ENCODE assay signal across 8 cellular contexts in the genomic region with DNA sequence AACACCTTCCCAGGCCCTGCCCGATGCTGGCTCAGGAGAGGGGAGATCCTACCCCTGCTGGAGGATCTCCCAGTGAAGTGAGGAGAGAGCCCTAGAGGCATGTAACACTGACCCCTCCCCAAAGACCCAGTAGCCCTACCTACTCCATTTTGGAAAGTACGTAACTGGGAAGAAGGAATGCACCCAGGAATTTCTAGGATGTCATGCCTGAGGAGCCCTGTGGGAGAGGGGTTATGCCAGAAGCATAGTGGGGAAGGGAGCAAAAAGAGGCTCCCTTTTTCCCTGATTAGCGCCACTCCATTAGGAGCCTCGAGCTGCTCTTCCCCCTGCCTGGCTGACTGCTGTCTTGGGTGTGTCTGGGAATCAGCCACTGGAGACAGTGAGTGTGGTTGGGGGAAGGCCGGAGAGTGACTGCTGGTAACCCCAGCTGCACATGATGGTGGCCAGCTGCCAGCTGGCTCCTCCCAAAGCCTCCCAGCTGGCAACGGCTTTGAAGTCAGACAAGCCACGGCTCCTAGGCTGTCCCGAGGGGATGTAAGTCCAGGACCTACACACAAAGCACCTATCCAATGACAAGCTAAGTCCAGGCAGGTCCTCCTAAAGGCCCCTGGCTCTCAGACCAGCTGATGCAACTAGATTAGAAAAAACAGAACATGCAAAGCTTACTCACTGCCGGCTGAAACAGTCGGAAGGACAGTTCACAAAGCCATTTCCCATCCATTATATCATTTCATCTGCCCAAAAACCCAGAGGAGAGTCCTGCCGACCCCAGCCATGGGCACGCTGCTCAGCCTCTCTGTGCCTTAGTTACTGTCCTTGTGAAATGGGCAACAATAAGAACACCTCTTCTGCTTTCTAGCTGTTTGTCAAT.
DNase-seq lines count a peak whose midpoint lies in the region; ATAC-seq and TF ChIP-seq lines count a peak whose summit lies in the region.

No MANE protein-coding gene starts in this region.

- peak in 1 of 3 donors; percentile 17 for TF ChIP-seq CTCF in breast epithelium (IDR thresholded peaks at IDR 0.05)
- no peak for TF ChIP-seq CTCF in CD4-positive, alpha-beta T cell (IDR thresholded peaks at IDR 0.05)

- intact Hi-C loops in breast epithelium (cut with DNase I; ENCODE audit: low total_unique reads) = loop anchor here (2.0 kb wide), 1 partner anchor 72 kb away; no protein-coding TSS in a partner anchor
- intact Hi-C loops in CD4-positive, alpha-beta T cell (cut with DNase I, micrococcal nuclease) = no loop called here

- peak overlapping the region; percentile 85 to 87 for H3K27ac ChIP-seq in breast epithelium
- H3K27ac ChIP-seq in CD4-positive, alpha-beta T cell (ENCODE audit: low read depth, low read length) = no peak overlapping the region

- H3K9me3 ChIP-seq in breast epithelium (peaks cover 0 to 4% of the 10 kb centered on the region in 2 donors), skeletal muscle satellite cell (replicated peaks; ENCODE audit: low read length) (peaks cover 5% of the 10 kb centered on the region)
- no peaks in the 10 kb centered on the region for H3K9me3 ChIP-seq in CD4-positive, alpha-beta T cell (ENCODE audit: control insufficient read depth, low read length)

- H3K4me3 ChIP-seq in breast epithelium = peak overlapping the region in 2 of 3 donors; percentile 6 to 17
- peak overlapping the region; percentile 10 for H3K4me3 ChIP-seq in skeletal muscle satellite cell (ENCODE audit: low read length)

- peak; percentile 36 for ATAC-seq in HG02981 (IDR thresholded peaks at IDR 0.05; ENCODE audit: unreplicated experiment)
- no peak for ATAC-seq in CD4-positive, alpha-beta T cell (ENCODE audit: poor library complexity)
- no peak for ATAC-seq in GM21717 (IDR thresholded peaks at IDR 0.05; ENCODE audit: unreplicated experiment)

- DNase-seq in COR-L47 (lab: John Stamatoyannopoulos, UW) (peak; percentile 95), NCI-H748 (lab: John Stamatoyannopoulos, UW; ENCODE audit: unreplicated experiment) (peak; percentile 97), breast epithelium (ENCODE audit: low spot score in 2 of 2) (peak; percentile 81 to 86), inferior parietal cortex (ENCODE audit: extremely low spot score) (peak; percentile 71)
- DNase-seq in CD4-positive, alpha-beta T cell = no peak

- H3K27ac Mint-ChIP-seq in CD4-positive, alpha-beta T cell = no peak overlapping the region

- H3K9me3 Mint-ChIP-seq in CD4-positive, alpha-beta T cell = no peaks in the 10 kb centered on the region

- H3K4me1 Mint-ChIP-seq in CD4-positive, alpha-beta T cell (ENCODE audit: low read depth) = peaks cover 20% of the 10 kb centered on the region

- TF ChIP-seq POLR2A in breast epithelium (IDR thresholded peaks at IDR 0.05) = no peak

- CTCF ChIA-PET in CD4-positive, alpha-beta T cell (lab: Charles Lee) = no interaction called here

- peak overlapping the region; percentile 66 for H3K9ac ChIP-seq in skeletal muscle satellite cell (ENCODE audit: low read depth, low read length)

- no peak overlapping the region for H3K4me3 Mint-ChIP-seq in CD4-positive, alpha-beta T cell

- H3K27me3 Mint-ChIP-seq in CD4-positive, alpha-beta T cell = no peaks in the 10 kb centered on the region

- no peaks in the 10 kb centered on the region for H3K36me3 Mint-ChIP-seq in CD4-positive, alpha-beta T cell (ENCODE audit: low read depth)

- POLR2A ChIA-PET in CD4-positive, alpha-beta T cell (lab: Charles Lee) = no interaction called here

- H3K27me3 ChIP-seq in breast epithelium (no peaks in the 10 kb centered on the region), skeletal muscle satellite cell (ENCODE audit: control insufficient read depth, insufficient read depth, low read length) (no peaks in the 10 kb centered on the region)
- no peaks in the 10 kb centered on the region for H3K27me3 ChIP-seq in CD4-positive, alpha-beta T cell (ENCODE audit: control insufficient read depth, insufficient read depth, low read length)

- no peaks in the 10 kb centered on the region for H3K36me3 ChIP-seq in breast epithelium
- no peaks in the 10 kb centered on the region for H3K36me3 ChIP-seq in skeletal muscle satellite cell (ENCODE audit: insufficient read depth, low read length)

- peak overlapping the region; percentile 54 for H3K4me2 ChIP-seq in skeletal muscle satellite cell (ENCODE audit: low read length)

- H3K4me1 ChIP-seq in breast epithelium (peaks cover 0 to 9% of the 10 kb centered on the region in 2 donors), skeletal muscle satellite cell (ENCODE audit: control insufficient read depth, insufficient read depth, low read length) (peaks cover 31% of the 10 kb centered on the region)

Comparison
In these comparisons a context has a peak if more than half of its experiments do, and no peak if none do; other contexts are left out.
1. DNase-seq: peak in COR-L47 (single experiment), NCI-H748 (single experiment), breast epithelium (2 of 2) and inferior parietal cortex (single experiment); none in CD4-positive, alpha-beta T cell (0 of 10).